Comparison of ENCODE assay signal across 20 cellular contexts in the genomic region with DNA sequence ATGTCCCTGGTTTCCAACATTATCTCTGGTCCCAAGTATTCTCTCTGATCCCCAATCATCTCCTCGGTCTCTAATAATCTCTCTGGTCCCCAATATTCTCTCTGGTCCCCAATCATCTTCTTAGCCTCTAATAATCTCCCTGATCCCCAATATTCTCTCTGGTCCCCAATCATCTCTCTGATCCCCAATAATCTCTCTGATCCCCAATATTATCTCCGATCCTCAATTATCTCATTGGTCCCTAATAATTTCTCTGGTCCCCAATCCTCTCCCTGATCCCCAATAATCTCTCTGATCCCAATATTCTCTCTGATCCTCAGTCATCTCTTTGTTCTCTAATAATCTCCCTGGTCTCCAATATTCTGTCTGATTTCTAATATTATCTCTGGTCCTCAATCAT. TPM values are rescaled to one million over a fixed set of nuclear protein-coding genes. Genes with fewer than 3 reads are reported as not detected.
A peak's percentile ranks its signal among the peaks of the same experiment; 100 is the strongest.
DNase-seq lines count a peak whose midpoint lies in the region; ATAC-seq, FAIRE-seq and TF ChIP-seq lines count a peak whose summit lies in the region.
"Had no signal": no experiment of that assay in that cellular context is flagged by ENCODE, and none has a peak within 500 bp of the region (broad histone marks: within the 10 kb centered on the region; RNA-seq: fewer than 3 reads in every experiment).

No MANE protein-coding gene starts in this region.

- no peak overlapping the region for H2BK15ac ChIP-seq in mesenchymal stem cell (ENCODE audit: low read depth, poor library complexity, severe bottlenecking)

- no peak overlapping the region for H2BK5ac ChIP-seq in mesenchymal stem cell (ENCODE audit: low read depth, low read length, poor library complexity, severe bottlenecking)

- peaks cover 58% of the 10 kb centered on the region for H3K4me1 Mint-ChIP-seq in stimulated activated naive CD8-positive, alpha-beta T cell treated with anti-CD3 and anti-CD28 coated beads, Interleukin-15, Interleukin-2, amounts not matched to agents 100 ng/mL and 50 ng/mL, for 24 hours (ENCODE audit: low read depth)
- peaks cover 55 to 62% (median 61%) of the 10 kb centered on the region in 3 donors for H3K4me1 Mint-ChIP-seq in T-cell

- no peak overlapping the region for H3K14ac ChIP-seq in mesenchymal stem cell (ENCODE audit: low read length in 2 of 2)

- no peak for TF ChIP-seq EP300 in K562 (IDR thresholded peaks at IDR 0.05; ENCODE audit: low read length)

- no peaks in the 10 kb centered on the region for H3K27me3 ChIP-seq in K562 (ENCODE audit: control insufficient read depth in 2 of 2, insufficient read depth in 2 of 2, low read length in 2 of 2)
- H3K27me3 ChIP-seq in mesenchymal stem cell (ENCODE audit: control insufficient read depth in 1 of 2, insufficient read depth in 1 of 2, low read length in 2 of 2): no peaks in the 10 kb centered on the region
- H3K27me3 ChIP-seq: spleen had no signal

- no peak for ATAC-seq in stimulated activated naive CD8-positive, alpha-beta T cell treated with anti-CD3 and anti-CD28 coated beads, Interleukin-15, Interleukin-2, amounts not matched to agents 100 U/mL and 50 U/mL, for 24 hours
- ATAC-seq in T-cell (replicated peaks in 1 of 4) (no peak), K562 (no peak), HG02870 (IDR thresholded peaks at IDR 0.05; ENCODE audit: unreplicated experiment) (no peak)

- H3K4me1 ChIP-seq in K562 (replicated peaks in 1 of 2; ENCODE audit: control insufficient read depth in 2 of 2, insufficient read depth in 2 of 2, low read length in 2 of 2): no peaks in the 10 kb centered on the region; a peak in 1 of 5 replicates
- no peaks in the 10 kb centered on the region for H3K4me1 ChIP-seq in mesenchymal stem cell (ENCODE audit: control insufficient read depth, insufficient read depth, low read depth, low read length)

- DNase-seq in stimulated activated naive CD8-positive, alpha-beta T cell treated with anti-CD3 and anti-CD28 coated beads, Interleukin-15, Interleukin-2, amounts not matched to agents 100 U/mL and 50 U/mL, for 24 hours: no peak
- DNase-seq in T-cell (no peak), K562 (ENCODE audit: extremely low read depth in 1 of 4, low spot score in 3 of 4) (no peak), mesenchymal stem cell (no peak), NCI-H1694 (lab: John Stamatoyannopoulos, UW) (no peak), NCI-H1436 (lab: John Stamatoyannopoulos, UW) (no peak)
- DNase-seq: activated effector memory CD4-positive, alpha-beta T cell treated with anti-CD3 and anti-CD28 coated beads, Interleukin-2, amount 50 U/mL, for 16 hours; COR-L47; endodermal cell; glutamatergic neuron; KG1; NCI-H2081 treated with DMSO at 0.1 percent for 48 hours; NCI-H510A; retina; spleen had no signal

- H3K9ac ChIP-seq in K562 (ENCODE audit: insufficient read depth in 1 of 2, low read depth in 2 of 2, low read length in 2 of 2) (no peak overlapping the region), mesenchymal stem cell (ENCODE audit: low read length) (no peak overlapping the region)

- H3K23ac ChIP-seq in mesenchymal stem cell (ENCODE audit: low read length in 2 of 2): no peak overlapping the region

- no peak overlapping the region for H3K4me3 Mint-ChIP-seq in stimulated activated naive CD8-positive, alpha-beta T cell treated with anti-CD3 and anti-CD28 coated beads, Interleukin-15, Interleukin-2, amounts not matched to agents 100 ng/mL and 50 ng/mL, for 24 hours
- peak overlapping the region in 1 of 3 donors; percentile 69 for H3K4me3 Mint-ChIP-seq in T-cell
- H3K4me3 Mint-ChIP-seq: endodermal cell had no signal

- intact Hi-C loops in K562 (cut with micrococcal nuclease): no loop called here

- H3K36me3 ChIP-seq in K562 (ENCODE audit: control insufficient read depth, insufficient read depth, low read length): no peaks in the 10 kb centered on the region
- H3K36me3 ChIP-seq in mesenchymal stem cell (ENCODE audit: control insufficient read depth in 1 of 2, insufficient read depth in 2 of 2, low read depth in 1 of 2, low read length in 2 of 2): no peaks in the 10 kb centered on the region
- H3K36me3 ChIP-seq: spleen had no signal

- no peak overlapping the region for H2BK120ac ChIP-seq in mesenchymal stem cell (ENCODE audit: low read depth, low read length)

- H2AK5ac ChIP-seq in mesenchymal stem cell (ENCODE audit: low read length, severe bottlenecking): no peak overlapping the region

- H3K4me2 ChIP-seq in K562 (ENCODE audit: insufficient read depth, low read length) (no peak overlapping the region), mesenchymal stem cell (ENCODE audit: low read length, poor library complexity, severe bottlenecking) (no peak overlapping the region)

- no TSS peak for BruUV-seq in K562 (replicated peaks; lab: Mats Ljungman, UMichigan)

- no peak for TF ChIP-seq POLR2A in K562 (conservative IDR thresholded peaks at IDR 0.05)

- peaks cover 6% of the 10 kb centered on the region for H3K36me3 Mint-ChIP-seq in stimulated activated naive CD8-positive, alpha-beta T cell treated with anti-CD3 and anti-CD28 coated beads, Interleukin-15, Interleukin-2, amounts not matched to agents 100 ng/mL and 50 ng/mL, for 24 hours (ENCODE audit: low read depth)
- peaks cover 45% of the 10 kb centered on the region for H3K36me3 Mint-ChIP-seq in T-cell

- peak overlapping the region; percentile 43 for H3K27ac Mint-ChIP-seq in stimulated activated naive CD8-positive, alpha-beta T cell treated with anti-CD3 and anti-CD28 coated beads, Interleukin-15, Interleukin-2, amounts not matched to agents 100 ng/mL and 50 ng/mL, for 24 hours
- peak overlapping the region; percentile 52 to 83 for H3K27ac Mint-ChIP-seq in T-cell
- H3K27ac Mint-ChIP-seq: endodermal cell had no signal

- in situ Hi-C loops in K562 (cut with MboI): no loop called here

- no peaks in the 10 kb centered on the region for H3K27me3 Mint-ChIP-seq in stimulated activated naive CD8-positive, alpha-beta T cell treated with anti-CD3 and anti-CD28 coated beads, Interleukin-15, Interleukin-2, amounts not matched to agents 100 ng/mL and 50 ng/mL, for 24 hours
- no peaks in the 10 kb centered on the region for H3K27me3 Mint-ChIP-seq in T-cell

- TF ChIP-seq CTCF in K562 (IDR thresholded peaks at IDR 0.05 in 2 of 3, conservative IDR thresholded peaks at IDR 0.05 in 1 of 3; ENCODE audit: insufficient read depth in 2 of 3, low read depth in 1 of 3, low read length in 3 of 3): no peak

- H2AFZ ChIP-seq in K562 (ENCODE audit: low read depth, low read length): no peak overlapping the region
- no peak overlapping the region for H2AFZ ChIP-seq in mesenchymal stem cell (ENCODE audit: low read depth, low read length)

- H3K9me1 ChIP-seq in K562 (ENCODE audit: control insufficient read depth, insufficient read depth, low read length): no peaks in the 10 kb centered on the region

- POLR2A ChIA-PET in T-cell (lab: Charles Lee): no interaction called here
- POLR2A ChIA-PET in K562 (lab: Yijun Ruan, JAX): no interaction called here

- H3K4me3 ChIP-seq in K562 (no peak overlapping the region), mesenchymal stem cell (ENCODE audit: insufficient read depth in 1 of 2, low read depth in 1 of 2, low read length in 2 of 2) (no peak overlapping the region)

- WGBS in K562 (ENCODE audit: insufficient coverage, low coverage, missing lambda C conversion rate): 5% methylated on average over 2 of the region's 2 CpGs
- WGBS in mesenchymal stem cell: 40% methylated on average over 2 of the region's 2 CpGs

- no peaks in the 10 kb centered on the region for H3K9me3 Mint-ChIP-seq in stimulated activated naive CD8-positive, alpha-beta T cell treated with anti-CD3 and anti-CD28 coated beads, Interleukin-15, Interleukin-2, amounts not matched to agents 100 ng/mL and 50 ng/mL, for 24 hours
- peaks cover 0 to 9% (median 0%) of the 10 kb centered on the region in 3 donors for H3K9me3 Mint-ChIP-seq in T-cell

- H2BK12ac ChIP-seq in mesenchymal stem cell (ENCODE audit: low read length in 2 of 2): no peak overlapping the region

- H4K20me1 ChIP-seq in K562 (replicated peaks; ENCODE audit: control insufficient read depth, insufficient read depth, low read length): no peaks in the 10 kb centered on the region

- CTCF ChIA-PET in T-cell (lab: Charles Lee) (no interaction called here), K562 (lab: Yijun Ruan, JAX; ENCODE audit: low intra/inter-chr PET ratio) (no interaction called here)

- no peak for FAIRE-seq in K562 (lab: Jason Lieb, UNC)
- FAIRE-seq: H1 had no signal

- TF ChIP-seq RAD21 in K562 (CRISPR knock-in tag; conservative IDR thresholded peaks at IDR 0.05 in 1 of 2, IDR thresholded peaks at IDR 0.05 in 1 of 2): no peak

- no peak overlapping the region for H3K4ac ChIP-seq in mesenchymal stem cell (ENCODE audit: low read depth in 1 of 2, low read length in 2 of 2)

- H4K91ac ChIP-seq in mesenchymal stem cell (ENCODE audit: low read length): no peak overlapping the region

- H3K79me2 ChIP-seq in K562 (ENCODE audit: control insufficient read depth, insufficient read depth, low read length): no peaks in the 10 kb centered on the region

- H3K18ac ChIP-seq in mesenchymal stem cell (ENCODE audit: low read depth in 1 of 2, low read length in 2 of 2): no peak overlapping the region

- H3K79me1 ChIP-seq in mesenchymal stem cell (replicated peaks; ENCODE audit: low read length, poor library complexity, severe bottlenecking): no peaks in the 10 kb centered on the region

- no peak overlapping the region for H4K8ac ChIP-seq in mesenchymal stem cell (ENCODE audit: low read length)

- H3K9me3 ChIP-seq in K562 (replicated peaks; ENCODE audit: control insufficient read depth, insufficient read depth, low read depth, low read length): no peaks in the 10 kb centered on the region
- H3K9me3 ChIP-seq in mesenchymal stem cell (ENCODE audit: control insufficient read depth, low read length): peaks cover 14% of the 10 kb centered on the region

- H3K27ac ChIP-seq in K562 (ENCODE audit: extremely low read depth, low read depth, low read length): no peak overlapping the region
- no peak overlapping the region for H3K27ac ChIP-seq in mesenchymal stem cell (ENCODE audit: low read length, poor library complexity, severe bottlenecking)
- H3K27ac ChIP-seq: RWPE1 had no signal

RNA-seq across cellular contexts. Expression of a gene that starts 16.6 kb away (rescaled TPM):
- total RNA-seq in T-cell (100 to 1,000 TPM; 114 to 219 (median 182) TPM), K562 (2014; rRNA removed) (0.08 and 0.09 TPM in 2 replicates), K562 (2014; rRNA removed; fragmentation: Illumina TruSeq; extraction: Trizol) (0.03 and 0.04 TPM in 2 replicates), K562 (2015; rRNA removed; fragmentation: Illumina TruSeq; extraction: Trizol) (0.57 and 0.69 TPM in 2 replicates), K562 (2021) (0.31 and 0.72 TPM in 2 replicates)
- 0.12 TPM in 1 of 2 replicates, not detected in the other for total RNA-seq in K562 (2011; cell fraction: chromatin; rRNA removed; ENCODE audit: low replicate concordance)
- total RNA-seq in K562 (2011; cell fraction: nucleolus; rRNA removed): 0.50 TPM in 1 of 2 replicates, not detected in the other
- total RNA-seq in K562 (2011; cell fraction: nucleoplasm; rRNA removed): not detected in 2 replicates
- polyA plus RNA-seq in K562 (2011; rRNA removed) (not detected in 2 replicates), K562 (2014; fragmentation: Illumina TruSeq; extraction: Trizol) (0.07 and 0.14 TPM in 2 replicates), K562 (2014; fragmentation: Nextera tagmentation; extraction: Ambion mirVana) (not detected), K562 (2014; rRNA removed) (0.04 and 0.07 TPM in 2 replicates)
- polyA plus RNA-seq in K562 (2011; cell fraction: cytosol; rRNA removed): 0.03 and 0.06 TPM in 2 replicates
- 0.06 TPM in 1 of 2 replicates, not detected in the other for polyA plus RNA-seq in K562 (2011; cell fraction: nucleus; rRNA removed)
- polyA plus RNA-seq in K562 (2012): 0.65 and 4.6 TPM in 2 replicates
- polyA minus RNA-seq in K562 (2011; rRNA and poly(A)+ RNA removed): not detected in 2 replicates
- polyA minus RNA-seq in K562 (2011; cell fraction: cytosol; rRNA and poly(A)+ RNA removed): not detected in 2 replicates
- polyA minus RNA-seq in K562 (2011; cell fraction: nucleus; rRNA and poly(A)+ RNA removed): not detected in 2 replicates
- not detected for polyA plus RNA-seq in mesenchymal stem cell (2013, experiment 1 of 2)
- polyA plus RNA-seq in mesenchymal stem cell (2013, experiment 2 of 2): not detected
- total RNA-seq: chondrocyte, endodermal cell had no signal

Comparison
In these comparisons a context has a peak if more than half of its experiments do, and no peak if none do; other contexts are left out.
1. RNA of a gene that starts 16.6 kb away (total RNA-seq): 114 to 219 TPM in T-cell; 0.03 to 0.72 TPM in K562; every median in the first group is over 10 times any median in the second.